ENCODE assay signal across 21 cellular contexts in the genomic region with DNA sequence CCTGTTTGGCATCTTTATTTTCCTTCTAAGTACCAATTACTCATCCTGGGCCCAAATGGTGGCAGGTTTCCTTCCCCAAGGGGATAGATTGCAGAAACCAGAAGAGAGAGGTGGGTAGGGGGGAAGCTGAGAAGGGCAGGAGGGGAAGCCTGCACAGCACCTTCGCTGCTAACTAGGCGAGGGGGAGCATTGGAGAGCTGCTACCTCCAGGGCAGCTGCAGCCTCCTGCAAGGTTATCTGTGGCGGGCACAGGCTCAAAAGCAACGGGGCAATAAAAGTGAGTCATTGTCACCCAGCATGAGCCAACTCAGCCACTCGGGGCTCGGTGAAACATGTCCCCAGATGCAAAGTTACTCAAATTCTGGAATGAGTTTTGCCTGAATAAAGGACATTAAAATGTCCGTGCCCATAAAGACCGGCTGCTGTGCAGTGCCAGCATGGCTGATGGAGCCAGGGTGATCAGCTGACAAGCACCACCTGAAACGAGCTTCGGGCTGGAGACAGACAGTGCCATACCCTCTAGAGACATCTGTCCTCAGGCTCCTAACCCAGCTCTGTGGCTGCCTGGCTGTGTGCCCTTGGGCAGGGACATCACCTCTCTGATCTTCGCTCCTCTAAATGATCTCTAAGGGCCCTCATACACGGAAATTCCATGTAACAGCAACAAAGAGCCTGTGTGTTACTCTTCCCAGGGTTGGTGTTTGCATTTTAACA.
"Had no signal": no experiment of that assay in that cellular context is flagged by ENCODE, and none has a peak within 500 bp of the region (broad histone marks: within the 10 kb centered on the region; RNA-seq: fewer than 3 reads in every experiment).

No MANE protein-coding gene starts in this region.

- FAIRE-seq: astrocyte, colon, endothelial cell of umbilical vein, islet of Langerhans had no signal

- H3K4me1 Mint-ChIP-seq: activated CD4-positive, alpha-beta T cell treated with anti-CD3 and anti-CD28 coated beads for 36 hours; activated naive CD8-positive, alpha-beta T cell treated with anti-CD3 and anti-CD28 coated beads, Interleukin-2, amount 50 U/mL, for 24 hours; memory B cell had no signal

- DNase-seq: activated CD4-positive, alpha-beta T cell treated with anti-CD3 and anti-CD28 coated beads for 36 hours; activated CD8-positive, alpha-beta memory T cell treated with anti-CD3 and anti-CD28 coated beads, Interleukin-2, amount 50 U/mL, for 48 hours; activated CD8-positive, alpha-beta T cell treated with anti-CD3 and anti-CD28 coated beads for 36 hours; activated naive CD4-positive, alpha-beta T cell treated with Interleukin-2 at 50 U/mL for 16 hours; activated naive CD8-positive, alpha-beta T cell treated with anti-CD3 and anti-CD28 coated beads, Interleukin-2, amount 50 U/mL, for 24 hours; foreskin melanocyte; heart left ventricle; left ventricle myocardium inferior; nephron progenitor cell; psoas muscle; stimulated activated CD4-positive, alpha-beta T cell treated with anti-CD3 and anti-CD28 coated beads, Interleukin-2, amount 100 ng/mL, for 48 hours; stomach; uterus had no signal

- H3K9me3 Mint-ChIP-seq: activated CD8-positive, alpha-beta T cell treated with anti-CD3 and anti-CD28 coated beads for 36 hours; activated naive CD8-positive, alpha-beta T cell treated with anti-CD3 and anti-CD28 coated beads, Interleukin-2, amount 50 U/mL, for 24 hours; activated T-helper 1 cell treated with anti-CD3 and anti-CD28 coated beads, Interleukin-12 subunit alpha, Interleukin-12 subunit beta, Interleukin-2, Interleukin-4 antibody, amounts not matched to agents 30 ng/mL and 10 ng/mL and 1 ng/mL, durations not matched to agents 14 hours and 24 hours and 36 hours; memory B cell; nephron progenitor cell had no signal

- H3K36me3 Mint-ChIP-seq: memory B cell had no signal

- H3K9me3 ChIP-seq: heart left ventricle, left ventricle myocardium inferior, psoas muscle, stomach, thoracic aorta, uterus had no signal

- ATAC-seq: activated CD4-positive, alpha-beta T cell treated with anti-CD3 and anti-CD28 coated beads for 36 hours; activated CD8-positive, alpha-beta T cell treated with anti-CD3 and anti-CD28 coated beads for 36 hours; activated naive CD8-positive, alpha-beta T cell treated with anti-CD3 and anti-CD28 coated beads, Interleukin-2, amount 50 U/mL, for 24 hours; heart left ventricle; psoas muscle; sciatic nerve had no signal

- H3K27me3 ChIP-seq: uterus had no signal

- H3K27ac Mint-ChIP-seq: activated CD4-positive, alpha-beta T cell treated with anti-CD3 and anti-CD28 coated beads for 36 hours; activated CD8-positive, alpha-beta T cell treated with anti-CD3 and anti-CD28 coated beads for 36 hours; activated naive CD8-positive, alpha-beta T cell treated with anti-CD3 and anti-CD28 coated beads, Interleukin-2, amount 50 U/mL, for 24 hours; activated T-helper 1 cell treated with anti-CD3 and anti-CD28 coated beads, Interleukin-12 subunit alpha, Interleukin-12 subunit beta, Interleukin-2, Interleukin-4 antibody, amounts not matched to agents 30 ng/mL and 10 ng/mL and 1 ng/mL, durations not matched to agents 14 hours and 24 hours and 36 hours; memory B cell; nephron progenitor cell had no signal

- H3K27ac ChIP-seq: heart left ventricle, left ventricle myocardium inferior, psoas muscle, stomach, thoracic aorta, uterus had no signal

- H3K36me3 ChIP-seq: heart left ventricle, left ventricle myocardium inferior, stomach, thoracic aorta, uterus had no signal

- H3K4me1 ChIP-seq: left ventricle myocardium inferior, psoas muscle, uterus had no signal

- H3K4me3 Mint-ChIP-seq: activated CD4-positive, alpha-beta T cell treated with anti-CD3 and anti-CD28 coated beads for 36 hours; activated CD8-positive, alpha-beta T cell treated with anti-CD3 and anti-CD28 coated beads for 36 hours; activated naive CD8-positive, alpha-beta T cell treated with anti-CD3 and anti-CD28 coated beads, Interleukin-2, amount 50 U/mL, for 24 hours; activated T-helper 1 cell treated with anti-CD3 and anti-CD28 coated beads, Interleukin-12 subunit alpha, Interleukin-12 subunit beta, Interleukin-2, Interleukin-4 antibody, amounts not matched to agents 30 ng/mL and 10 ng/mL and 1 ng/mL, durations not matched to agents 14 hours and 24 hours and 36 hours; memory B cell; nephron progenitor cell had no signal

- H3K4me3 ChIP-seq: heart left ventricle, left ventricle myocardium inferior, psoas muscle, stomach, thoracic aorta, uterus had no signal

- H3K27me3 Mint-ChIP-seq: activated naive CD8-positive, alpha-beta T cell treated with anti-CD3 and anti-CD28 coated beads, Interleukin-2, amount 50 U/mL, for 24 hours had no signal
